In genomic region chr4:68451246-68452211, GRCh38 we compare ENCODE assay signal across 13 cellular contexts. TPM values are rescaled to one million over a fixed set of nuclear protein-coding genes. Genes with fewer than 3 reads are reported as not detected.
DNase-seq lines count a peak whose midpoint lies in the region; ATAC-seq, FAIRE-seq and TF ChIP-seq lines count a peak whose summit lies in the region.
"Had no signal": no experiment of that assay in that cellular context is flagged by ENCODE, and none has a peak within 500 bp of the region (broad histone marks: within the 10 kb centered on the region; RNA-seq: fewer than 3 reads in every experiment).

No MANE protein-coding gene starts in this region.

- peaks cover 16% of the 10 kb centered on the region for H3K4me1 Mint-ChIP-seq in MCF 10A (ENCODE audit: insufficient read depth, unreplicated experiment)
- H3K4me1 Mint-ChIP-seq in astrocyte (ENCODE audit: low read depth, unreplicated experiment), result peaks cover 13% of the 10 kb centered on the region
- H3K4me1 Mint-ChIP-seq: brain had no signal

- no peak overlapping the region for H3K9ac ChIP-seq in astrocyte (ENCODE audit: low read length)
- H3K9ac ChIP-seq: BLaER1 had no signal

- no peaks in the 10 kb centered on the region for H3K79me2 ChIP-seq in astrocyte (ENCODE audit: insufficient read depth, low read length)

- no peak for TF ChIP-seq CTCF in MCF 10A (IDR thresholded peaks at IDR 0.05; ENCODE audit: unreplicated experiment)
- TF ChIP-seq CTCF in breast epithelium (IDR thresholded peaks at IDR 0.05), result no peak
- TF ChIP-seq CTCF in astrocyte (IDR thresholded peaks at IDR 0.05; ENCODE audit: insufficient read depth, low read depth, low read length), result no peak

- no peak for TF ChIP-seq POLR2A in breast epithelium (IDR thresholded peaks at IDR 0.05)

- H3K27me3 ChIP-seq in breast epithelium (no peaks in the 10 kb centered on the region), astrocyte (ENCODE audit: insufficient read depth, low read length) (no peaks in the 10 kb centered on the region)
- H3K27me3 ChIP-seq: BLaER1 had no signal

- H3K36me3 ChIP-seq in breast epithelium (no peaks in the 10 kb centered on the region), astrocyte (ENCODE audit: insufficient read depth, low read length) (no peaks in the 10 kb centered on the region)
- H3K36me3 ChIP-seq: BLaER1 had no signal

- H3K36me3 Mint-ChIP-seq in MCF 10A (ENCODE audit: insufficient read depth, unreplicated experiment), result no peaks in the 10 kb centered on the region
- H3K36me3 Mint-ChIP-seq in astrocyte (ENCODE audit: low read depth, unreplicated experiment), result no peaks in the 10 kb centered on the region
- H3K36me3 Mint-ChIP-seq: brain had no signal

- ATAC-seq in HG03159 (IDR thresholded peaks at IDR 0.05; ENCODE audit: unreplicated experiment), result peak; percentile 57

- DNase-seq in MCF 10A (ENCODE audit: unreplicated experiment) (peak; percentile 37), breast epithelium (ENCODE audit: low spot score in 2 of 2) (no peak), astrocyte (ENCODE audit: low read depth) (peak; percentile 40), DMS153 (lab: John Stamatoyannopoulos, UW) (no peak), NCI-H2196 treated with DMSO at 0.1 percent for 48 hours (lab: John Stamatoyannopoulos, UW; ENCODE audit: unreplicated experiment) (no peak), NCI-H748 (lab: John Stamatoyannopoulos, UW; ENCODE audit: unreplicated experiment) (no peak), RPMI8226 (no peak)
- DNase-seq: SHP77; stimulated activated CD8-positive, alpha-beta memory T cell treated with anti-CD3 and anti-CD28 coated beads, Interleukin-4, amount 100 ng/mL, for 48 hours had no signal

- intact Hi-C loops in MCF 10A (cut with micrococcal nuclease), result no loop called here
- intact Hi-C loops in breast epithelium (cut with DNase I; ENCODE audit: low total_unique reads), result no loop called here

- no peak overlapping the region for H3K4me2 ChIP-seq in astrocyte (ENCODE audit: low read length)
- H3K4me2 ChIP-seq: BLaER1 had no signal

- H3K4me1 ChIP-seq in breast epithelium (no peaks in the 10 kb centered on the region), astrocyte (ENCODE audit: insufficient read depth, low read length) (peaks cover 3% of the 10 kb centered on the region)
- H3K4me1 ChIP-seq: BLaER1 had no signal

- H3K27ac Mint-ChIP-seq in MCF 10A (ENCODE audit: low read depth, unreplicated experiment) (no peak overlapping the region), astrocyte (ENCODE audit: unreplicated experiment) (peak overlapping the region; percentile 30)
- H3K27ac Mint-ChIP-seq: brain had no signal

- no TSS peak for BruUV-seq in MCF 10A (replicated peaks; lab: Mats Ljungman, UMichigan)

- H2AFZ ChIP-seq in astrocyte (ENCODE audit: low read depth, low read length), result no peak overlapping the region

- H3K9me3 Mint-ChIP-seq in MCF 10A (ENCODE audit: unreplicated experiment) (no peaks in the 10 kb centered on the region), astrocyte (ENCODE audit: unreplicated experiment) (no peaks in the 10 kb centered on the region)
- H3K9me3 Mint-ChIP-seq: brain had no signal

- CTCF ChIA-PET in MCF 10A (lab: Yijun Ruan, JAX), result interaction anchor here (0.6 kb wide), 1 partner anchor 657 kb away, joined by 4 read pairs; no protein-coding TSS in a partner anchor

- no peak for FAIRE-seq in astrocyte (lab: Jason Lieb, UNC)

- no peaks in the 10 kb centered on the region for H3K9me3 ChIP-seq in breast epithelium
- H3K9me3 ChIP-seq in astrocyte (ENCODE audit: insufficient read depth, low read depth, low read length), result no peaks in the 10 kb centered on the region
- H3K9me3 ChIP-seq: BLaER1 had no signal

- H3K27ac ChIP-seq in breast epithelium (no peak overlapping the region), astrocyte (ENCODE audit: low read depth, low read length) (no peak overlapping the region)
- H3K27ac ChIP-seq: BLaER1, HL-60 had no signal

- H3K4me3 Mint-ChIP-seq in MCF 10A (ENCODE audit: unreplicated experiment), result no peak overlapping the region
- H3K4me3 Mint-ChIP-seq in astrocyte (ENCODE audit: unreplicated experiment), result no peak overlapping the region
- H3K4me3 Mint-ChIP-seq: brain had no signal

- H3K27me3 Mint-ChIP-seq in MCF 10A (ENCODE audit: insufficient read depth, unreplicated experiment), result no peaks in the 10 kb centered on the region
- no peaks in the 10 kb centered on the region for H3K27me3 Mint-ChIP-seq in astrocyte (ENCODE audit: low read depth, unreplicated experiment)
- H3K27me3 Mint-ChIP-seq: brain had no signal

- H4K20me1 ChIP-seq in astrocyte (ENCODE audit: insufficient read depth, low read length), result no peaks in the 10 kb centered on the region
- H4K20me1 ChIP-seq: BLaER1 had no signal

- POLR2A ChIA-PET in MCF 10A (lab: Yijun Ruan, JAX), result interaction anchor here (0.7 to 1.0 kb wide), 2 partner anchors 11 to 51 kb away, joined by 3 to 5 read pairs; no protein-coding TSS in a partner anchor

- no peak overlapping the region for H3K4me3 ChIP-seq in breast epithelium
- H3K4me3 ChIP-seq in astrocyte (ENCODE audit: insufficient read depth, low read depth, low read length), result no peak overlapping the region
- H3K4me3 ChIP-seq: BLaER1 had no signal

RNA-seq across cellular contexts. Expression of gene TMPRSS11E, which starts 4.3 kb away (rescaled TPM):
- total RNA-seq in MCF 10A (2022) (not detected in 2 replicates), breast epithelium (1 to 10 TPM in 2 of 3 donors, not detected in 1; 1.3 to 3.3 TPM), astrocyte (0.41 TPM in 1 of 2 replicates, not detected in the other)

Comparison
In these comparisons a context has a peak if more than half of its experiments do, and no peak if none do; other contexts are left out.
1. DNase-seq: peak in MCF 10A (single experiment) and astrocyte (single experiment); none in breast epithelium (0 of 2), DMS153 (single experiment), NCI-H2196 treated with DMSO at 0.1 percent for 48 hours (single experiment), NCI-H748 (single experiment) and RPMI8226 (single experiment).